16 cellular contexts compared by ENCODE assay signal in genomic region chr15:67180514-67181191, GRCh38.
DNase-seq lines count a peak whose midpoint lies in the region; ATAC-seq, FAIRE-seq and TF ChIP-seq lines count a peak whose summit lies in the region.
"Had no signal": no experiment of that assay in that cellular context is flagged by ENCODE, and none has a peak within 500 bp of the region (broad histone marks: within the 10 kb centered on the region; RNA-seq: fewer than 3 reads in every experiment).

No MANE protein-coding gene starts in this region.

- H3K36me3 Mint-ChIP-seq in H9 (ENCODE audit: insufficient read depth in 1 of 3, low read depth in 3 of 3) = peaks cover 0 to 46% (median 2%) of the 10 kb centered on the region in 3 experiments; a peak in 4 of 7 replicates
- H3K36me3 Mint-ChIP-seq in WTC11 = peaks cover 12% of the 10 kb centered on the region
- H3K36me3 Mint-ChIP-seq in Caco-2 (ENCODE audit: insufficient read depth, unreplicated experiment) = peaks cover 59% of the 10 kb centered on the region

- no peak overlapping the region for H2BK20ac ChIP-seq in H9 (ENCODE audit: low read depth, low read length, poor library complexity, severe bottlenecking)

- no peak overlapping the region for H3K4ac ChIP-seq in H9 (ENCODE audit: low read depth, low read length)

- H4K8ac ChIP-seq in H9 (replicated peaks; ENCODE audit: insufficient read length, low read depth, low read length) = no peak overlapping the region

- POLR2A ChIA-PET in A549 (lab: Yijun Ruan, JAX) (no interaction called here), WTC11 (lab: Charles Lee) (no interaction called here), Caco-2 (lab: Charles Lee) (no interaction called here)

- no peak overlapping the region for H3K4me2 ChIP-seq in A549
- H3K4me2 ChIP-seq in H9 (ENCODE audit: insufficient read depth, insufficient read length, low read length) = no peak overlapping the region

- H3K27me3 ChIP-seq in H9 (ENCODE audit: insufficient read depth, low read length) = no peaks in the 10 kb centered on the region
- H3K27me3 ChIP-seq in Caco-2 (replicated peaks; ENCODE audit: control insufficient read depth, insufficient read depth, low read length) = no peaks in the 10 kb centered on the region

- H3K18ac ChIP-seq in H9 (ENCODE audit: insufficient read length, low read depth, low read length) = no peak overlapping the region

- no peak for TF ChIP-seq POLR2A in A549 (IDR thresholded peaks at IDR 0.05; ENCODE audit: low read length)

- no peak overlapping the region for H3K56ac ChIP-seq in H9 (ENCODE audit: insufficient read length, low read depth, low read length)

- no peaks in the 10 kb centered on the region for H3K79me2 ChIP-seq in H9 (ENCODE audit: insufficient read depth, low read length)

- H3K4me1 ChIP-seq in A549 = peaks cover 74% of the 10 kb centered on the region
- H3K4me1 ChIP-seq in H9 (ENCODE audit: insufficient read depth, low read length) = peaks cover 7% of the 10 kb centered on the region; the same call in 1 of the 2 replicates
- peaks cover 41% of the 10 kb centered on the region for H3K4me1 ChIP-seq in Caco-2

- no peak overlapping the region for H2BK15ac ChIP-seq in H9 (ENCODE audit: low read depth, low read length)

- 0 out of 3 replicates have a peak, but pooled peaks have one; percentile 12 for TF ChIP-seq CTCF in A549 (IDR thresholded peaks at IDR 0.05)
- TF ChIP-seq CTCF in H9 (conservative IDR thresholded peaks at IDR 0.05) = peak; percentile 50; the same call in 2 of the 3 replicates
- no peak for TF ChIP-seq CTCF in WTC11 (IDR thresholded peaks at IDR 0.05)
- no peak for TF ChIP-seq CTCF in Caco-2 (IDR thresholded peaks at IDR 0.05; ENCODE audit: insufficient read depth in 1 of 2, low read depth in 1 of 2, low read length in 1 of 2, severe bottlenecking in 1 of 2, unreplicated experiment in 1 of 2)

- no peak overlapping the region for H3K23ac ChIP-seq in H9 (ENCODE audit: insufficient read length, low read depth, low read length)

- no peaks in the 10 kb centered on the region for H3K23me2 ChIP-seq in H9 (ENCODE audit: insufficient read length, low read depth, low read length, poor library complexity, severe bottlenecking)

- peak overlapping the region in 1 of 2 experiments; percentile 84; a peak in 4 of 6 replicates for H3K27ac ChIP-seq in A549
- no peak overlapping the region for H3K27ac ChIP-seq in H9 (ENCODE audit: insufficient read length, low read depth, low read length)
- H3K27ac ChIP-seq: lower lobe of right lung had no signal

- no peak overlapping the region for H2AK5ac ChIP-seq in H9 (ENCODE audit: insufficient read length, low read length)

- H3K27ac Mint-ChIP-seq in H9 (no peak overlapping the region), WTC11 (no peak overlapping the region), Caco-2 (ENCODE audit: unreplicated experiment) (no peak overlapping the region)
- H3K27ac Mint-ChIP-seq: activated CD4-positive, alpha-beta memory T cell treated with anti-CD3 and anti-CD28 coated beads, Interleukin-2, amount 10 ng/mL, durations not matched to agents 7 days and 5 days; nephron had no signal

- H3K9me3 ChIP-seq in A549 = no peaks in the 10 kb centered on the region
- no peaks in the 10 kb centered on the region for H3K9me3 ChIP-seq in H9 (ENCODE audit: control insufficient read depth, low read depth, low read length)
- H3K9me3 ChIP-seq in Caco-2 = no peaks in the 10 kb centered on the region
- H3K9me3 ChIP-seq: lower lobe of right lung had no signal

- H4K5ac ChIP-seq in H9 (ENCODE audit: insufficient read length, low read depth, low read length) = no peak overlapping the region

- ATAC-seq in A549 = peak in 1 of 2 experiments; percentile 11; a peak in 3 of 6 replicates
- peak; percentile 59 for ATAC-seq in WTC11
- ATAC-seq in left lobe of liver = no peak
- ATAC-seq: lower lobe of right lung had no signal

- H3K27me3 Mint-ChIP-seq in H9 (ENCODE audit: low read depth) (no peaks in the 10 kb centered on the region), WTC11 (ENCODE audit: low read depth) (no peaks in the 10 kb centered on the region), Caco-2 (ENCODE audit: insufficient read depth, unreplicated experiment) (no peaks in the 10 kb centered on the region)
- H3K27me3 Mint-ChIP-seq: activated CD4-positive, alpha-beta memory T cell treated with anti-CD3 and anti-CD28 coated beads, Interleukin-2, amount 10 ng/mL, durations not matched to agents 7 days and 5 days had no signal

- H2AFZ ChIP-seq in H9 (ENCODE audit: low read length) = no peak overlapping the region

- no peak overlapping the region for H2BK120ac ChIP-seq in H9 (ENCODE audit: low read depth, low read length, poor library complexity, severe bottlenecking)

- no peak overlapping the region for H3T11ph ChIP-seq in H9 (ENCODE audit: low read length)

- H3K4me1 Mint-ChIP-seq in H9 (peaks cover 21 to 22% of the 10 kb centered on the region in 2 experiments), WTC11 (peaks cover 14% of the 10 kb centered on the region), Caco-2 (ENCODE audit: low read depth, unreplicated experiment) (peaks cover 35% of the 10 kb centered on the region)

- no peak for TF ChIP-seq EP300 in A549 (IDR thresholded peaks at IDR 0.05)

- no TSS peak for BruUV-seq in Caco-2 (replicated peaks; lab: Mats Ljungman, UMichigan)

- no peaks in the 10 kb centered on the region for H3K79me1 ChIP-seq in H9 (ENCODE audit: insufficient read depth, low read depth, low read length, poor library complexity, severe bottlenecking)

- DNase-seq in A549 (ENCODE audit: low read depth in 1 of 2, low spot score in 1 of 2) (no peak), H9 (peak; percentile 55), WTC11 (ENCODE audit: low spot score) (peak; percentile 39), left lobe of liver (ENCODE audit: low spot score) (peak; percentile 38), GDM1 (lab: John Stamatoyannopoulos, UW) (no peak), Caco-2 (no peak), NCI-H2081 treated with DMSO at 0.1 percent for 48 hours (lab: John Stamatoyannopoulos, UW) (no peak), HuH-7.5 (ENCODE audit: low spot score) (no peak)
- DNase-seq: activated CD4-positive, alpha-beta memory T cell treated with anti-CD3 and anti-CD28 coated beads, Interleukin-2, amount 10 ng/mL, durations not matched to agents 7 days and 5 days; AML-193; anterior cingulate cortex; lower lobe of right lung; NCI-H2081; SHP77 treated with DMSO at 0.1 percent for 48 hours had no signal

- no peaks in the 10 kb centered on the region for H4K20me1 ChIP-seq in H9 (ENCODE audit: control insufficient read depth, insufficient read depth, insufficient read length)

- H3K14ac ChIP-seq in H9 (ENCODE audit: insufficient read depth, low read length) = no peak overlapping the region

- H3K4me3 Mint-ChIP-seq in H9 (no peak overlapping the region), WTC11 (no peak overlapping the region), Caco-2 (ENCODE audit: unreplicated experiment) (no peak overlapping the region)
- H3K4me3 Mint-ChIP-seq: activated CD4-positive, alpha-beta memory T cell treated with anti-CD3 and anti-CD28 coated beads, Interleukin-2, amount 10 ng/mL, durations not matched to agents 7 days and 5 days; nephron had no signal

- H3K9me3 Mint-ChIP-seq in H9 (no peaks in the 10 kb centered on the region), WTC11 (no peaks in the 10 kb centered on the region), Caco-2 (ENCODE audit: unreplicated experiment) (no peaks in the 10 kb centered on the region)
- H3K9me3 Mint-ChIP-seq: activated CD4-positive, alpha-beta memory T cell treated with anti-CD3 and anti-CD28 coated beads, Interleukin-2, amount 10 ng/mL, durations not matched to agents 7 days and 5 days; nephron had no signal

- TF ChIP-seq RAD21 in A549 (conservative IDR thresholded peaks at IDR 0.05 in 1 of 2, IDR thresholded peaks at IDR 0.05 in 1 of 2) = 0 out of 5 replicates have a peak, but pooled peaks of 1 of the 2 experiments have one; percentile 8

- H3K4me3 ChIP-seq in A549 = no peak overlapping the region
- H3K4me3 ChIP-seq in Caco-2 (ENCODE audit: low read depth, low read length) = no peak overlapping the region
- H3K4me3 ChIP-seq: lower lobe of right lung had no signal

- intact Hi-C loops in Caco-2 (cut with micrococcal nuclease; ENCODE audit: unreplicated experiment) = no loop called here

- no peak overlapping the region for H2BK5ac ChIP-seq in H9 (ENCODE audit: insufficient read length, low read length)

- no peak overlapping the region for H3K9ac ChIP-seq in H9 (ENCODE audit: extremely low read depth, insufficient read length, low read length)

- 92% methylated on average over 10 of the region's 10 CpGs for WGBS in A549 (ENCODE audit: missing lambda C conversion rate)
- no CpG with 5 or more reads among the region's 10 CpGs for WGBS in H9 (ENCODE audit: extremely low coverage, insufficient read length, low lambda C conversion rate)

- CTCF ChIA-PET in A549 (lab: Yijun Ruan, JAX) = interaction anchor here (1.0 to 3.3 kb wide), 7 partner anchors 9 to 237 kb away, joined by 3 to 14 read pairs (median 3); no protein-coding TSS in a partner anchor
- CTCF ChIA-PET in WTC11 (lab: Charles Lee) = interaction anchor here (0.6 to 2.3 kb wide), 4 partner anchors 11 to 234 kb away, joined by 3 to 9 read pairs (median 4); no protein-coding TSS in a partner anchor
- CTCF ChIA-PET in Caco-2 (lab: Charles Lee) = no interaction called here

- no peaks in the 10 kb centered on the region; the same call in none of the 2 replicates for H3K36me3 ChIP-seq in Caco-2 (ENCODE audit: control insufficient read depth, insufficient read depth, low read length)

- no peak overlapping the region for H4K91ac ChIP-seq in H9 (ENCODE audit: insufficient read length, low read depth, low read length)

- H2BK12ac ChIP-seq in H9 (ENCODE audit: insufficient read length, low read depth, low read length) = no peak overlapping the region

- no peak for FAIRE-seq in A549 (lab: Jason Lieb, UNC)
- FAIRE-seq: GM18507 had no signal

TF ChIP-seq in A549, 52 proteins besides CTCF, POLR2A, EP300 and RAD21 (continues in another document):
- no peak for TF ChIP-seq HOXA7 (CRISPR knock-in tag; IDR thresholded peaks at IDR 0.05)
- TF ChIP-seq MAZ (IDR thresholded peaks at IDR 0.05; ENCODE audit: borderline replicate concordance, low read depth, low read length) = no peak
- peak in 1 of 2 experiments; percentile 4; a peak in 1 of 5 replicates for TF ChIP-seq JUN (IDR thresholded peaks at IDR 0.05)
- TF ChIP-seq ZC3H11A (IDR thresholded peaks at IDR 0.05) = 0 out of 2 replicates have a peak, but pooled peaks have one; percentile 24

TF ChIP-seq in WTC11, 78 proteins besides CTCF, POLR2A, EP300 and RAD21 (continues in another document):
- TF ChIP-seq ZNF138 (CRISPR knock-in tag; conservative IDR thresholded peaks at IDR 0.05) (no peak), RELA (CRISPR knock-in tag; IDR thresholded peaks at IDR 0.05; ENCODE audit: borderline replicate concordance) (no peak), JAZF1 (CRISPR knock-in tag; IDR thresholded peaks at IDR 0.05) (no peak), MLX (CRISPR knock-in tag; IDR thresholded peaks at IDR 0.05) (no peak)

Comparison
In these comparisons a context has a peak if more than half of its experiments do, and no peak if none do; other contexts are left out.
1. DNase-seq: peak in H9 (single experiment), WTC11 (single experiment) and left lobe of liver (single experiment); none in A549 (0 of 2), GDM1 (single experiment), Caco-2 (0 of 2), NCI-H2081 treated with DMSO at 0.1 percent for 48 hours (single experiment) and HuH-7.5 (single experiment).
2. CTCF ChIP-seq: peak in A549 (single experiment) and H9 (single experiment); none in WTC11 (single experiment) and Caco-2 (0 of 2).
3. Of the 8 proteins assayed by ChIP-seq in both WTC11 and A549: peak only in WTC11: none; only in A549: CTCF; in both: none; in neither: 6; mixed calls (peak in some experiments, not most) for 1.